ENCODE assay signal across 26 cellular contexts in the genomic region with DNA sequence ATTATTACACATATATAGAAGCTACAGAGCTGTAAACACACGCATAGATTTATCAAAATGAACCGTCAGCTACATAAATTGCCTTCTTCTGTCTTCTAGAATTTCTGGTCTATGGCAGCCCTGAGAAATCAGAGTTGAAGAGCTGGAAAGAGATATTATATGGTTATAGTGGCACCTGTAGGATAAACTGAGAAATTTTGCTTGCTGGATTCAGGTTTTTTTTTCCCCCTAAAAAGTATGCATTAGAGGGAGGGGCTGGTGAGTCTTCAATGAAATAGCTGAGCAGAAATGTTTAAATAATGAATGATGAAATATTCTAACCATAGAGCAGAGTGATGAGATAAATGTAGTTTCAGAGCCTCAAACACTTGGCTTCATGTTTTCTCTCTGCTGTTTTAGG.
"Had no signal": no experiment of that assay in that cellular context is flagged by ENCODE, and none has a peak within 500 bp of the region (broad histone marks: within the 10 kb centered on the region; RNA-seq: fewer than 3 reads in every experiment).

No MANE protein-coding gene starts in this region.

- H3K36me3 Mint-ChIP-seq: immature natural killer cell; naive thymus-derived CD4-positive, alpha-beta T cell; neural progenitor cell; stimulated activated memory B cell treated with anti-CD40 and anti-IgM and Interleukin-4, amounts not matched to agents 10 μg/mL and 1 μg/mL and 100 μg/mL, for 72 hours had no signal

- H3K27ac Mint-ChIP-seq: activated CD8-positive, alpha-beta T cell treated with anti-CD3 and anti-CD28 coated beads, Interleukin-2, amount 10 ng/mL, durations not matched to agents 7 days and 5 days; activated T-helper 1 cell treated with anti-CD3 and anti-CD28 coated beads, Interleukin-12 subunit alpha, Interleukin-12 subunit beta, Interleukin-2, Interleukin-4 antibody, amounts not matched to agents 30 ng/mL and 10 ng/mL and 1 ng/mL, durations not matched to agents 14 hours and 24 hours and 36 hours; immature natural killer cell; naive thymus-derived CD4-positive, alpha-beta T cell; neural progenitor cell; stimulated activated memory B cell treated with anti-CD40 and anti-IgM and Interleukin-4, amounts not matched to agents 10 μg/mL and 1 μg/mL and 100 μg/mL, for 72 hours had no signal

- H3K9me3 Mint-ChIP-seq: activated T-helper 1 cell treated with anti-CD3 and anti-CD28 coated beads, Interleukin-12 subunit alpha, Interleukin-12 subunit beta, Interleukin-2, Interleukin-4 antibody, amounts not matched to agents 30 ng/mL and 10 ng/mL and 1 ng/mL, durations not matched to agents 14 hours and 24 hours and 36 hours; immature natural killer cell; neural progenitor cell; stimulated activated memory B cell treated with anti-CD40 and anti-IgM and Interleukin-4, amounts not matched to agents 10 μg/mL and 1 μg/mL and 100 μg/mL, for 72 hours had no signal

- H3K79me2 ChIP-seq: hepatocyte had no signal

- H3K27ac ChIP-seq: ascending aorta, brain microvascular endothelial cell, hepatocyte, neural progenitor cell, right lobe of liver, skin epidermis, stomach, suprapubic skin, tibial nerve, WERI-Rb-1 had no signal

- H3K9ac ChIP-seq: neural progenitor cell had no signal

- H3K4me2 ChIP-seq: hepatocyte, neural progenitor cell had no signal

- H3K4me1 ChIP-seq: ascending aorta, right lobe of liver, tibial nerve had no signal

- H3K36me3 ChIP-seq: ascending aorta, brain microvascular endothelial cell, neural progenitor cell, right lobe of liver, stomach, suprapubic skin, tibial nerve, WERI-Rb-1 had no signal

- H3K4me3 ChIP-seq: ascending aorta, hepatocyte, lung, neural progenitor cell, right lobe of liver, skin epidermis, stomach, suprapubic skin, tibial nerve had no signal

- H3K9me3 ChIP-seq: ascending aorta, right lobe of liver, stomach, suprapubic skin, tibial nerve had no signal

- H3K4me3 Mint-ChIP-seq: activated CD8-positive, alpha-beta T cell treated with anti-CD3 and anti-CD28 coated beads, Interleukin-2, amount 10 ng/mL, durations not matched to agents 7 days and 5 days; activated T-helper 1 cell treated with anti-CD3 and anti-CD28 coated beads, Interleukin-12 subunit alpha, Interleukin-12 subunit beta, Interleukin-2, Interleukin-4 antibody, amounts not matched to agents 30 ng/mL and 10 ng/mL and 1 ng/mL, durations not matched to agents 14 hours and 24 hours and 36 hours; immature natural killer cell; naive thymus-derived CD4-positive, alpha-beta T cell; neural progenitor cell; stimulated activated memory B cell treated with anti-CD40 and anti-IgM and Interleukin-4, amounts not matched to agents 10 μg/mL and 1 μg/mL and 100 μg/mL, for 72 hours had no signal

- DNase-seq: activated CD4-positive, alpha-beta T cell treated with anti-CD3 and anti-CD28 coated beads for 1 hour; activated CD4-positive, alpha-beta T cell treated with anti-CD3 and anti-CD28 coated beads, Interleukin-2, amount 50 U/mL, for 1 hour; activated CD8-positive, alpha-beta T cell treated with anti-CD3 and anti-CD28 coated beads, Interleukin-2, amount 10 ng/mL, durations not matched to agents 7 days and 5 days; activated gamma-delta T cell; activated naive CD4-positive, alpha-beta T cell treated with anti-CD3 and anti-CD28 coated beads, Interleukin-2, amount 50 U/mL, for 16 hours; caudate nucleus; dermis blood vessel endothelial cell; effector memory CD4-positive, alpha-beta T cell; foreskin melanocyte; immature natural killer cell; naive thymus-derived CD4-positive, alpha-beta T cell; posterior cingulate gyrus; right lobe of liver; stimulated activated CD4-positive, alpha-beta T cell treated with anti-CD3 and anti-CD28 coated beads, Interleukin-2, amount 100 ng/mL, for 24 hours; stomach; WERI-Rb-1 had no signal

- H2AFZ ChIP-seq: hepatocyte, neural progenitor cell had no signal

- H3K27me3 ChIP-seq: ascending aorta, brain microvascular endothelial cell, stomach, suprapubic skin, tibial nerve had no signal
